ENCODE assay signal across 1 cellular context in the genomic region with DNA sequence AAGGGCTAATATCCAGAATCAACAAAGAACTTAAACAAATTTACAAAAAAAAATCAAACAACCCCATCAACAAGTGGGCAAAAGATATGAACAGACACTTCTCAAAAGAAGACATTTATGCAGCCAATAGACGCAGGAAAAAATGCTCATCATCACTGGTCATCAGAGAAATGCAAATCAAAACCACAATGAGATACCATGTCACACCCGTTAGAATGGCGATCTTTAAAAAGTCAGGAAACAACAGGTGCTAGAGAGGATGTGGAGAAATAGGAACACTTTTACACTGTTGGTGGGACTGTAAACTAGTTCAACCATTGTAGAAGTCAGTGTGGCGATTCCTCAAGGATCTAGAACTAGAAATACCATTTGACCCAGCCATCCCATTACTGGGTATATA.
TF ChIP-seq lines count a peak whose summit lies in the region.
"Not testable (repeated sequence)": the region's sequence is repeated elsewhere in the genome, so short reads cannot be mapped to it uniquely, and the experiment has no call there.

No MANE protein-coding gene starts in this region.

- H3K27ac ChIP-seq in HEK293 (ENCODE audit: extremely low read depth, low read depth, low read length): not testable (repeated sequence)

- not testable (repeated sequence) for H3K4me3 ChIP-seq in HEK293 (ENCODE audit: low read depth, low read length)

- not testable (repeated sequence) for TF ChIP-seq CTCF in HEK293 (tag by site-specific recombination; IDR thresholded peaks at IDR 0.05)

- not testable (repeated sequence) for H3K36me3 ChIP-seq in HEK293 (ENCODE audit: control insufficient read depth in 2 of 2, insufficient read depth in 1 of 2, low read length in 2 of 2)

- H3K9me3 ChIP-seq in HEK293 (ENCODE audit: control insufficient read depth, insufficient read depth, low read depth, low read length): not testable (repeated sequence)

- CTCF ChIA-PET in HEK293 (lab: Yijun Ruan, JAX): not testable (repeated sequence)

- H3K4me1 ChIP-seq in HEK293 (ENCODE audit: control insufficient read depth, insufficient read depth, low read length): not testable (repeated sequence)

- POLR2A ChIA-PET in HEK293 (lab: Yijun Ruan, JAX): not testable (repeated sequence)

TF ChIP-seq in HEK293, 187 proteins besides CTCF, POLR2A, EP300 and RAD21:
- TF ChIP-seq SCRT2 (tag by site-specific recombination; IDR thresholded peaks at IDR 0.05): peak; percentile 61; the same call in 1 of the 2 replicates
- TF ChIP-seq SCRT1 (tag by site-specific recombination; IDR thresholded peaks at IDR 0.05; ENCODE audit: borderline replicate concordance): peak; percentile 77
